ENCODE assay signal across 8 cellular contexts in the genomic region with DNA sequence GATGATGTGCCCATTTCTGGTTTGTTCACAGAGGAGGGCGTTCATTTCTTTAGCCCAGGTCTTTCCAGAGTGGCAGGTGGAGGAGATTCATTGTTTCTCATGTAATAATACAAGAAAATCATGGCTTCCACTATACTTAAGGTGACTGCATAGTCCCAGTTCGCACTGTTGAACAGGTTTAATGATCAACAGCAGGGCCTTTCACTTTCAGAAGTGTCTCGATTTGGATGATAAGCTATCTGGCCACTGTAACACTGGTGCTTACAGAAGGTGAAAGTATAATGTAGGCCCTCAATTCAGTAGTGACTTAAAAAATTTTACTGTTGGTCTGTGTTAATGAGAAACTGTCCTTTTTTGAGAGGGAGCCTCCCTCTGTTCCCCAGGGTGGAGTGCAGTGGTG. TPM values are rescaled to one million over a fixed set of nuclear protein-coding genes. Genes with fewer than 3 reads are reported as not detected.
DNase-seq lines count a peak whose midpoint lies in the region; ATAC-seq lines count a peak whose summit lies in the region.

No MANE protein-coding gene starts in this region.

- peak overlapping the region; percentile 89 for H3K4me3 Mint-ChIP-seq in activated T-cell treated with anti-CD3 and anti-CD28 coated beads, Interleukin-2, amount 50 U/mL, for 4 hours
- H3K4me3 Mint-ChIP-seq in activated naive CD4-positive, alpha-beta T cell treated with anti-CD3 and anti-CD28 coated beads, Interleukin-2, amount 10 ng/mL, durations not matched to agents 7 days and 5 days, result peak overlapping the region; percentile 86
- H3K4me3 Mint-ChIP-seq in naive B cell, result peak overlapping the region; percentile 83 to 99 (median 95)

- H3K4me1 Mint-ChIP-seq in activated T-cell treated with anti-CD3 and anti-CD28 coated beads, Interleukin-2, amount 50 U/mL, for 4 hours (ENCODE audit: low read depth), result peaks cover 46% of the 10 kb centered on the region
- H3K4me1 Mint-ChIP-seq in activated naive CD4-positive, alpha-beta T cell treated with anti-CD3 and anti-CD28 coated beads, Interleukin-2, amount 10 ng/mL, durations not matched to agents 7 days and 5 days, result peaks cover 52% of the 10 kb centered on the region
- peaks cover 33 to 68% (median 62%) of the 10 kb centered on the region in 3 donors for H3K4me1 Mint-ChIP-seq in naive B cell

- peaks cover 23% of the 10 kb centered on the region for H3K36me3 Mint-ChIP-seq in activated T-cell treated with anti-CD3 and anti-CD28 coated beads, Interleukin-2, amount 50 U/mL, for 4 hours (ENCODE audit: insufficient read depth)
- H3K36me3 Mint-ChIP-seq in activated naive CD4-positive, alpha-beta T cell treated with anti-CD3 and anti-CD28 coated beads, Interleukin-2, amount 10 ng/mL, durations not matched to agents 7 days and 5 days, result peaks cover 36% of the 10 kb centered on the region
- peaks cover 0 to 8% of the 10 kb centered on the region in 2 donors for H3K36me3 Mint-ChIP-seq in naive B cell

- peak; percentile 10 to 17 for ATAC-seq in activated T-cell treated with anti-CD3 and anti-CD28 coated beads, Interleukin-2, amount 50 U/mL, for 4 hours
- peak; percentile 61 for ATAC-seq in HG02981 (IDR thresholded peaks at IDR 0.05; ENCODE audit: unreplicated experiment)
- peak in 1 of 2 donors; percentile 8 for ATAC-seq in naive B cell (ENCODE audit: low read depth in 2 of 2)

- H3K9me3 Mint-ChIP-seq in activated T-cell treated with anti-CD3 and anti-CD28 coated beads, Interleukin-2, amount 50 U/mL, for 4 hours, result no peaks in the 10 kb centered on the region
- no peaks in the 10 kb centered on the region for H3K9me3 Mint-ChIP-seq in activated naive CD4-positive, alpha-beta T cell treated with anti-CD3 and anti-CD28 coated beads, Interleukin-2, amount 10 ng/mL, durations not matched to agents 7 days and 5 days
- H3K9me3 Mint-ChIP-seq in naive B cell, result no peaks in the 10 kb centered on the region

- no peaks in the 10 kb centered on the region for H3K27me3 Mint-ChIP-seq in activated T-cell treated with anti-CD3 and anti-CD28 coated beads, Interleukin-2, amount 50 U/mL, for 4 hours (ENCODE audit: low read depth)
- no peaks in the 10 kb centered on the region for H3K27me3 Mint-ChIP-seq in activated naive CD4-positive, alpha-beta T cell treated with anti-CD3 and anti-CD28 coated beads, Interleukin-2, amount 10 ng/mL, durations not matched to agents 7 days and 5 days
- no peaks in the 10 kb centered on the region for H3K27me3 Mint-ChIP-seq in naive B cell

- no peak for DNase-seq in activated T-cell treated with anti-CD3 and anti-CD28 coated beads, Interleukin-2, amount 50 U/mL, for 4 hours
- DNase-seq in activated T-cell treated with anti-CD3 and anti-CD28 coated beads, Interleukin-2, amount 50 U/mL, for 1 hour, result no peak
- peak; percentile 47 for DNase-seq in activated naive CD4-positive, alpha-beta T cell treated with anti-CD3 and anti-CD28 coated beads, Interleukin-2, amount 10 ng/mL, durations not matched to agents 7 days and 5 days
- DNase-seq in naive B cell, result no peak
- no peak for DNase-seq in DMS114 treated with DMSO at 0.1 percent for 48 hours (lab: John Stamatoyannopoulos, UW; ENCODE audit: unreplicated experiment)
- no peak for DNase-seq in SKM-1 treated with dmso at 0.1 percent for 144 hours (lab: John Stamatoyannopoulos, UW; ENCODE audit: unreplicated experiment)
- DNase-seq in NCI-H1092 (lab: John Stamatoyannopoulos, UW), result no peak

- CTCF ChIA-PET in activated naive CD4-positive, alpha-beta T cell treated with anti-CD3 and anti-CD28 coated beads, Interleukin-2, amount 10 ng/mL, durations not matched to agents 7 days and 5 days (lab: Charles Lee), result interaction anchor here (1.2 to 3.4 kb wide), 4 partner anchors 11 to 32 kb away, joined by 3 to 16 read pairs (median 4); no protein-coding TSS in a partner anchor

- H3K27ac Mint-ChIP-seq in activated naive CD4-positive, alpha-beta T cell treated with anti-CD3 and anti-CD28 coated beads, Interleukin-2, amount 10 ng/mL, durations not matched to agents 7 days and 5 days, result peak overlapping the region; percentile 94
- peak overlapping the region; percentile 12 to 97 (median 92) for H3K27ac Mint-ChIP-seq in naive B cell

RNA-seq across cellular contexts. Expression of gene RMC1, which starts 1.4 kb away (rescaled TPM):
- 10 to 100 TPM; 36.3 to 47.6 (median 41.9) TPM for total RNA-seq in activated T-cell treated with anti-CD3 and anti-CD28 coated beads, Interleukin-2, amount 50 U/mL, for 4 hours
- 10 to 100 TPM; 40.1 to 98.1 (median 88.1) TPM for polyA plus RNA-seq in naive B cell (ENCODE audit: low read depth in 6 of 6)

RNA-seq across cellular contexts. Expression of gene RIOK3, which starts 51.6 kb away (rescaled TPM):
- 10 to 100 TPM; 42.9 to 55.4 (median 50.8) TPM for total RNA-seq in activated T-cell treated with anti-CD3 and anti-CD28 coated beads, Interleukin-2, amount 50 U/mL, for 4 hours
- 10 to 100 TPM; 67.1 to 95.8 (median 78.8) TPM for polyA plus RNA-seq in naive B cell (ENCODE audit: low read depth in 6 of 6)
